In the genomic region with DNA sequence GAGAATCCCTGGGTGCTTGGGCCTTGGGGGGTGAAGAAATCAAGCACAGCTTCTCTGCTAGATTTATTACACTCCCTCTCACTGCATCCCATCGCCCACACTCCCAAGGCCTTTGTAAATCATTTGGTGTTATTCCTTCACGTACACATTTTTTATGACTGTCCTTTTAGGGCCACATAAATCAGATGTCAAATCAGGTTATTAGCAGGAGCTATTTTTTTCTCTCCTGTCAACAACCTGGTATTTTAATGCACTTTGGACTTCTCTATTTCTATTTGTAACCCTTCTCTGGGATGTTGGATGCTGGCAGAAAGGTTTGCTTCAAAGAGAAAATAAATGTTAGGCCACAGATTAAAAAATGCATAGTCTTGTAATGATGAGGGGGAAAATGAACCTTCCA, we compare ENCODE assay signal across 1 cellular context.
TF ChIP-seq lines count a peak whose summit lies in the region.

No MANE protein-coding gene starts in this region.

TF ChIP-seq in HepG2, 621 proteins besides CTCF, POLR2A, EP300 and RAD21 (continued from another document):
- TF ChIP-seq, protein P1, sequence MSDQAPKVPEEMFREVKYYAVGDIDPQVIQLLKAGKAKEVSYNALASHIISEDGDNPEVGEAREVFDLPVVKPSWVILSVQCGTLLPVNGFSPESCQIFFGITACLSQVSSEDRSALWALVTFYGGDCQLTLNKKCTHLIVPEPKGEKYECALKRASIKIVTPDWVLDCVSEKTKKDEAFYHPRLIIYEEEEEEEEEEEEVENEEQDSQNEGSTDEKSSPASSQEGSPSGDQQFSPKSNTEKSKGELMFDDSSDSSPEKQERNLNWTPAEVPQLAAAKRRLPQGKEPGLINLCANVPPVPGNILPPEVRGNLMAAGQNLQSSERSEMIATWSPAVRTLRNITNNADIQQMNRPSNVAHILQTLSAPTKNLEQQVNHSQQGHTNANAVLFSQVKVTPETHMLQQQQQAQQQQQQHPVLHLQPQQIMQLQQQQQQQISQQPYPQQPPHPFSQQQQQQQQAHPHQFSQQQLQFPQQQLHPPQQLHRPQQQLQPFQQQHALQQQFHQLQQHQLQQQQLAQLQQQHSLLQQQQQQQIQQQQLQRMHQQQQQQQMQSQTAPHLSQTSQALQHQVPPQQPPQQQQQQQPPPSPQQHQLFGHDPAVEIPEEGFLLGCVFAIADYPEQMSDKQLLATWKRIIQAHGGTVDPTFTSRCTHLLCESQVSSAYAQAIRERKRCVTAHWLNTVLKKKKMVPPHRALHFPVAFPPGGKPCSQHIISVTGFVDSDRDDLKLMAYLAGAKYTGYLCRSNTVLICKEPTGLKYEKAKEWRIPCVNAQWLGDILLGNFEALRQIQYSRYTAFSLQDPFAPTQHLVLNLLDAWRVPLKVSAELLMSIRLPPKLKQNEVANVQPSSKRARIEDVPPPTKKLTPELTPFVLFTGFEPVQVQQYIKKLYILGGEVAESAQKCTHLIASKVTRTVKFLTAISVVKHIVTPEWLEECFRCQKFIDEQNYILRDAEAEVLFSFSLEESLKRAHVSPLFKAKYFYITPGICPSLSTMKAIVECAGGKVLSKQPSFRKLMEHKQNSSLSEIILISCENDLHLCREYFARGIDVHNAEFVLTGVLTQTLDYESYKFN (CRISPR knock-in tag; conservative IDR thresholded peaks at IDR 0.05), result no peak
- no peak for TF ChIP-seq AHR (CRISPR knock-in tag; IDR thresholded peaks at IDR 0.05)
